14 cellular contexts compared by ENCODE assay signal in genomic region chr10:52172581-52172980, GRCh38.
DNase-seq lines count a peak whose midpoint lies in the region; TF ChIP-seq lines count a peak whose summit lies in the region.
"Had no signal": no experiment of that assay in that cellular context is flagged by ENCODE, and none has a peak within 500 bp of the region (broad histone marks: within the 10 kb centered on the region; RNA-seq: fewer than 3 reads in every experiment).

No MANE protein-coding gene starts in this region.

- DNase-seq in EH (ENCODE audit: low read depth) = peak; percentile 2
- DNase-seq in LHCN-M2 (ENCODE audit: low read depth) = peak; percentile 8
- DNase-seq in cerebellar cortex (ENCODE audit: low spot score) = peak; percentile 12
- DNase-seq in myocyte (ENCODE audit: low read depth) = peak; percentile 5
- DNase-seq in testis = no peak
- no peak for DNase-seq in HuH-7.5 (ENCODE audit: low spot score)
- no peak for DNase-seq in sigmoid colon
- DNase-seq: activated CD8-positive, alpha-beta memory T cell treated with anti-CD3 and anti-CD28 coated beads, Interleukin-2, amount 10 ng/mL, durations not matched to agents 7 days and 5 days; CD4-positive, CD25-positive, alpha-beta regulatory T cell; cortex of kidney; esophagus squamous epithelium; NCI-H526; retina; SHP77 treated with DMSO at 0.1 percent for 48 hours had no signal

- H3K27ac ChIP-seq in testis (no peak overlapping the region), sigmoid colon (no peak overlapping the region)
- H3K27ac ChIP-seq: esophagus squamous epithelium had no signal

- no peak overlapping the region for H3K4me3 ChIP-seq in testis
- no peak overlapping the region for H3K4me3 ChIP-seq in sigmoid colon
- H3K4me3 ChIP-seq: esophagus squamous epithelium had no signal

- intact Hi-C loops in testis (cut with DNase I; ENCODE audit: low total_unique reads) (no loop called here), sigmoid colon (cut with DNase I) (no loop called here)

- TF ChIP-seq CTCF in testis (IDR thresholded peaks at IDR 0.05) (no peak), sigmoid colon (IDR thresholded peaks at IDR 0.05) (no peak)

- TF ChIP-seq EP300 in sigmoid colon (IDR thresholded peaks at IDR 0.05) = no peak

- H3K4me1 ChIP-seq in testis = no peaks in the 10 kb centered on the region
- no peaks in the 10 kb centered on the region for H3K4me1 ChIP-seq in sigmoid colon
- H3K4me1 ChIP-seq: esophagus squamous epithelium had no signal

- 68 to 80% methylated on average over 1 of the region's 1 CpG for WGBS in testis, 2 donors
- WGBS in sigmoid colon, 2 donors = 86 to 88% methylated on average over 1 of the region's 1 CpG

- TF ChIP-seq POLR2A in testis (IDR thresholded peaks at IDR 0.05) (no peak), sigmoid colon (IDR thresholded peaks at IDR 0.05) (no peak)

- no peaks in the 10 kb centered on the region for H3K27me3 ChIP-seq in testis
- no peaks in the 10 kb centered on the region for H3K27me3 ChIP-seq in sigmoid colon
- H3K27me3 ChIP-seq: esophagus squamous epithelium had no signal

- H3K36me3 ChIP-seq in testis (ENCODE audit: low read depth, missing control alignments) (no peaks in the 10 kb centered on the region), sigmoid colon (no peaks in the 10 kb centered on the region)
- H3K36me3 ChIP-seq: esophagus squamous epithelium had no signal

- no peaks in the 10 kb centered on the region for H3K9me3 ChIP-seq in testis
- H3K9me3 ChIP-seq in sigmoid colon = no peaks in the 10 kb centered on the region
- H3K9me3 ChIP-seq: esophagus squamous epithelium had no signal

Comparison
In these comparisons a context has a peak if more than half of its experiments do, and no peak if none do; other contexts are left out.
1. DNase-seq: peak in EH (single experiment), LHCN-M2 (single experiment), cerebellar cortex (single experiment) and myocyte (single experiment); none in testis (single experiment), HuH-7.5 (single experiment) and sigmoid colon (single experiment).